In genomic region chr17:10018461-10018891, GRCh38 we compare ENCODE assay signal across 11 cellular contexts.
A peak's percentile ranks its signal among the peaks of the same experiment; 100 is the strongest.
DNase-seq lines count a peak whose midpoint lies in the region; ATAC-seq and TF ChIP-seq lines count a peak whose summit lies in the region.
"Had no signal": no experiment of that assay in that cellular context is flagged by ENCODE, and none has a peak within 500 bp of the region (broad histone marks: within the 10 kb centered on the region; RNA-seq: fewer than 3 reads in every experiment).

No MANE protein-coding gene starts in this region.

- H3K4me3 Mint-ChIP-seq in WTC11 = no peak overlapping the region

- intact Hi-C loops in spleen (cut with DNase I; ENCODE audit: low total_unique reads) = no loop called here

- no peak for TF ChIP-seq POLR2A in spleen (IDR thresholded peaks at IDR 0.05)

- no peaks in the 10 kb centered on the region for H3K9me3 Mint-ChIP-seq in WTC11

- H3K27me3 ChIP-seq in spleen (replicated peaks in 1 of 7) = no peaks in the 10 kb centered on the region
- H3K27me3 ChIP-seq: SJSA1 had no signal

- H3K9me3 ChIP-seq in spleen = no peaks in the 10 kb centered on the region
- H3K9me3 ChIP-seq: SJSA1 had no signal

- peak overlapping the region in 7 of 8 donors; percentile 53 to 86 (median 79) for H3K27ac ChIP-seq in spleen
- H3K27ac ChIP-seq: KMS-11, SJSA1 had no signal

- CTCF ChIA-PET in WTC11 (lab: Charles Lee) = interaction anchor here (0.8 to 1.7 kb wide), 2 partner anchors 36 to 208 kb away, joined by 3 to 7 read pairs; no protein-coding TSS in a partner anchor

- peak overlapping the region in 1 of 8 donors; percentile 39 for H3K4me3 ChIP-seq in spleen
- H3K4me3 ChIP-seq: SJSA1 had no signal

- 31 to 36% (median 32%) methylated on average over 7 of the region's 7 CpGs for WGBS in spleen, 5 donors

- H3K4me1 ChIP-seq in spleen = peaks cover 16 to 100% (median 57%) of the 10 kb centered on the region in 6 donors
- H3K4me1 ChIP-seq: SJSA1 had no signal

- POLR2A ChIA-PET in WTC11 (lab: Charles Lee) = no interaction called here

- DNase-seq in WTC11 (ENCODE audit: low spot score) (no peak), spleen (no peak), GM19238 (ENCODE audit: insufficient read length, low spot score) (no peak), retina (no peak)
- DNase-seq in stimulated activated CD4-positive, alpha-beta T cell treated with anti-CD3 and anti-CD28 coated beads, Interleukin-4, amount 100 ng/mL, for 1 hour = no peak
- no peak for DNase-seq in stimulated activated CD8-positive, alpha-beta memory T cell treated with anti-CD3 and anti-CD28 coated beads, Interleukin-4, amount 100 ng/mL, for 48 hours
- DNase-seq: activated naive CD4-positive, alpha-beta T cell treated with anti-CD3 and anti-CD28 coated beads, Interleukin-2, amount 50 U/mL, for 16 hours had no signal

- no peaks in the 10 kb centered on the region for H3K36me3 Mint-ChIP-seq in WTC11

- no peak overlapping the region for H3K27ac Mint-ChIP-seq in WTC11

- peaks cover 0 to 15% (median 0%) of the 10 kb centered on the region in 6 donors for H3K36me3 ChIP-seq in spleen
- H3K36me3 ChIP-seq: SJSA1 had no signal

- peaks cover 36% of the 10 kb centered on the region for H3K4me1 Mint-ChIP-seq in WTC11

- TF ChIP-seq CTCF in WTC11 (IDR thresholded peaks at IDR 0.05) (no peak), spleen (IDR thresholded peaks at IDR 0.05 in 8 of 11, conservative IDR thresholded peaks at IDR 0.05 in 3 of 11) (no peak)

- peak; percentile 68 for ATAC-seq in GM19395 (IDR thresholded peaks at IDR 0.05; ENCODE audit: unreplicated experiment)
- ATAC-seq in HG03108 (IDR thresholded peaks at IDR 0.05; ENCODE audit: unreplicated experiment) = peak; percentile 34
- no peak for ATAC-seq in WTC11

- H3K27me3 Mint-ChIP-seq in WTC11 (ENCODE audit: low read depth) = no peaks in the 10 kb centered on the region

TF ChIP-seq in WTC11, 78 proteins besides CTCF, POLR2A, EP300 and RAD21:
- no peak for TF ChIP-seq NR1H2 (CRISPR knock-in tag; IDR thresholded peaks at IDR 0.05)
- no peak for TF ChIP-seq JUN (CRISPR knock-in tag; IDR thresholded peaks at IDR 0.05)
- TF ChIP-seq ZNF423 (CRISPR knock-in tag; IDR thresholded peaks at IDR 0.05) = peak; percentile 68
